ENCODE assay signal across 8 cellular contexts in genomic region chr17:61926831-61927210, GRCh38. TPM values are rescaled to one million over a fixed set of nuclear protein-coding genes. Genes with fewer than 3 reads are reported as not detected.
DNase-seq lines count a peak whose midpoint lies in the region; ATAC-seq and TF ChIP-seq lines count a peak whose summit lies in the region.

No MANE protein-coding gene starts in this region.

- ATAC-seq in GM21786 (IDR thresholded peaks at IDR 0.05; ENCODE audit: unreplicated experiment) = peak; percentile 15
- ATAC-seq in T-cell (replicated peaks in 1 of 4) = no peak
- ATAC-seq in psoas muscle = peak; percentile 5 to 69 (median 48)

- H3K36me3 Mint-ChIP-seq in T-cell = peaks cover 10% of the 10 kb centered on the region

- CTCF ChIA-PET in T-cell (lab: Charles Lee) = no interaction called here

- intact Hi-C loops in psoas muscle (cut with DNase I) = loop anchor here (5.0 kb wide), 1 partner anchor 140 kb away; the partner anchor contains the start of gene MED13 (in 2 of the 2)

- peak overlapping the region; percentile 89 for H3K27ac ChIP-seq in psoas muscle

- no peaks in the 10 kb centered on the region for H3K9me3 Mint-ChIP-seq in T-cell

- H3K4me1 Mint-ChIP-seq in T-cell = peaks cover 21 to 22% (median 21%) of the 10 kb centered on the region in 3 donors

- H3K36me3 ChIP-seq in psoas muscle (ENCODE audit: insufficient read depth in 1 of 2, low read depth in 1 of 2) = peaks cover 2 to 39% of the 10 kb centered on the region in 2 donors

- H3K4me3 Mint-ChIP-seq in T-cell = peak overlapping the region; percentile 87 to 92 (median 90)

- peak overlapping the region; percentile 95 for H3K27ac Mint-ChIP-seq in T-cell

- TF ChIP-seq CTCF in foreskin fibroblast (IDR thresholded peaks at IDR 0.05; ENCODE audit: low read depth, low read length) (no peak), psoas muscle (IDR thresholded peaks at IDR 0.05) (no peak)

- DNase-seq in T-cell = no peak
- DNase-seq in foreskin fibroblast = peak; percentile 11 to 36
- DNase-seq in psoas muscle = no peak
- DNase-seq in stimulated activated naive CD4-positive, alpha-beta T cell treated with Interleukin-2 at 50 U/mL for 16 hours (lab: John Stamatoyannopoulos, UW) = no peak
- DNase-seq in DMS79 treated with DMSO at 0.1 percent for 48 hours (lab: John Stamatoyannopoulos, UW) = no peak
- no peak for DNase-seq in NOMO-1 treated with dmso at 0.1 percent for 144 hours (lab: John Stamatoyannopoulos, UW; ENCODE audit: unreplicated experiment)
- no peak for DNase-seq in cerebellar nuclear complex (lab: John Stamatoyannopoulos, UW)

- WGBS in psoas muscle, 3 donors = 11 to 17% (median 13%) methylated on average over 4 of the region's 4 CpGs

- no peaks in the 10 kb centered on the region for H3K9me3 ChIP-seq in psoas muscle

- peaks cover 14% of the 10 kb centered on the region for H3K4me1 ChIP-seq in psoas muscle

- H3K4me3 ChIP-seq in foreskin fibroblast (ENCODE audit: low read depth in 1 of 2, low read length in 2 of 2) (peak overlapping the region; percentile 86 to 95), psoas muscle (peak overlapping the region; percentile 89)

- H3K27me3 ChIP-seq in psoas muscle (ENCODE audit: insufficient read depth in 3 of 3, low read length in 2 of 3) = no peaks in the 10 kb centered on the region

- POLR2A ChIA-PET in T-cell (lab: Charles Lee) = no interaction called here

- H3K27me3 Mint-ChIP-seq in T-cell = peaks cover 4% of the 10 kb centered on the region in 2 donors

RNA-seq across cellular contexts. Expression of gene INTS2, which starts 1.0 kb away (rescaled TPM):
- total RNA-seq in T-cell (10 to 100 TPM; 15.2 to 21.2 (median 16.9) TPM), psoas muscle (1 to 10 TPM; 6.2 to 8.0 (median 6.9) TPM)
- 1 to 10 TPM; 1.3 to 7.2 (median 2.7) TPM for polyA plus RNA-seq in psoas muscle

Comparison
In these comparisons a context has a peak if more than half of its experiments do, and no peak if none do; other contexts are left out.
1. ATAC-seq: peak in GM21786 (single experiment) and psoas muscle (4 of 4); none in T-cell (0 of 4).
2. DNase-seq: peak in foreskin fibroblast (2 of 2); none in T-cell (0 of 34), psoas muscle (0 of 2), stimulated activated naive CD4-positive, alpha-beta T cell treated with Interleukin-2 at 50 U/mL for 16 hours (single experiment), DMS79 treated with DMSO at 0.1 percent for 48 hours (single experiment), NOMO-1 treated with dmso at 0.1 percent for 144 hours (single experiment) and cerebellar nuclear complex (0 of 2).